Comparison of ENCODE assay signal across 20 cellular contexts in genomic region chr4:141435446-141436225, GRCh38.
DNase-seq lines count a peak whose midpoint lies in the region; ATAC-seq, FAIRE-seq and TF ChIP-seq lines count a peak whose summit lies in the region.
"Had no signal": no experiment of that assay in that cellular context is flagged by ENCODE, and none has a peak within 500 bp of the region (broad histone marks: within the 10 kb centered on the region; RNA-seq: fewer than 3 reads in every experiment).

No MANE protein-coding gene starts in this region.

- ATAC-seq in GM21447 (IDR thresholded peaks at IDR 0.05; ENCODE audit: unreplicated experiment) (no peak), HG02870 (IDR thresholded peaks at IDR 0.05; ENCODE audit: unreplicated experiment) (no peak)
- no peak for ATAC-seq in activated naive CD4-positive, alpha-beta T cell treated with anti-CD3 and anti-CD28 coated beads, Interleukin-2, amount 50 U/mL, for 72 hours
- ATAC-seq: CD8-positive, alpha-beta T cell; Right ventricle myocardium inferior; SK-N-SH treated with all-trans-retinoic acid at 6 μM for 48 hours had no signal

- H3K27ac Mint-ChIP-seq in activated naive CD4-positive, alpha-beta T cell treated with anti-CD3 and anti-CD28 coated beads, Interleukin-2, amount 50 U/mL, for 72 hours, result no peak overlapping the region
- H3K27ac Mint-ChIP-seq: CD8-positive, alpha-beta T cell had no signal

- peaks cover 4% of the 10 kb centered on the region in 2 donors for H3K9me3 Mint-ChIP-seq in activated naive CD4-positive, alpha-beta T cell treated with anti-CD3 and anti-CD28 coated beads, Interleukin-2, amount 50 U/mL, for 72 hours
- H3K9me3 Mint-ChIP-seq: CD8-positive, alpha-beta T cell had no signal

- H3K4me3 ChIP-seq in choroid plexus epithelial cell (ENCODE audit: low read depth, low read length) (no peak overlapping the region), fibroblast of villous mesenchyme (ENCODE audit: low read depth, low read length) (no peak overlapping the region)
- H3K4me3 ChIP-seq: MG63 had no signal

- no peak for TF ChIP-seq CTCF in D721Med (IDR thresholded peaks at IDR 0.05; ENCODE audit: insufficient read depth, missing control alignments)
- no peak for TF ChIP-seq CTCF in choroid plexus epithelial cell (conservative IDR thresholded peaks at IDR 0.05; ENCODE audit: low read depth, low read length)
- TF ChIP-seq CTCF in fibroblast of villous mesenchyme (IDR thresholded peaks at IDR 0.05; ENCODE audit: insufficient read depth, low read depth, low read length), result no peak

- peak; percentile 63 for FAIRE-seq in D721Med (lab: Jason Lieb, UNC)

- H3K36me3 Mint-ChIP-seq in activated naive CD4-positive, alpha-beta T cell treated with anti-CD3 and anti-CD28 coated beads, Interleukin-2, amount 50 U/mL, for 72 hours, result no peaks in the 10 kb centered on the region
- H3K36me3 Mint-ChIP-seq: CD8-positive, alpha-beta T cell had no signal

- DNase-seq in D721Med (ENCODE audit: insufficient read length, low spot score) (no peak), LHCN-M2 (ENCODE audit: low read depth) (peak; percentile 36), choroid plexus epithelial cell (ENCODE audit: low read depth) (peak; percentile 23), fibroblast of villous mesenchyme (ENCODE audit: low read depth) (peak; percentile 46), hippocampal formation (lab: John Stamatoyannopoulos, UW) (no peak)
- DNase-seq in activated naive CD4-positive, alpha-beta T cell treated with anti-CD3 and anti-CD28 coated beads, Interleukin-2, amount 50 U/mL, for 72 hours (ENCODE audit: low spot score in 2 of 2), result no peak
- DNase-seq: BE2C; CD8-positive, alpha-beta T cell; DMS 273 treated with DMSO at 0.1 percent for 48 hours; KG1; MG63; NCI-H1092 treated with DMSO at 0.1 percent for 48 hours; NCI-H1694; NCI-H2107; NCI-H446; NCI-H748 treated with DMSO at 0.1 percent for 48 hours had no signal

Comparison
In these comparisons a context has a peak if more than half of its experiments do, and no peak if none do; other contexts are left out.
1. DNase-seq: peak in LHCN-M2 (single experiment), choroid plexus epithelial cell (single experiment) and fibroblast of villous mesenchyme (single experiment); none in D721Med (single experiment), hippocampal formation (0 of 2) and activated naive CD4-positive, alpha-beta T cell treated with anti-CD3 and anti-CD28 coated beads, Interleukin-2, amount 50 U/mL, for 72 hours (0 of 2).